Comparison of ENCODE assay signal across 14 cellular contexts in genomic region chr3:60417590-60417989, GRCh38.
"Had no signal": no experiment of that assay in that cellular context is flagged by ENCODE, and none has a peak within 500 bp of the region (broad histone marks: within the 10 kb centered on the region; RNA-seq: fewer than 3 reads in every experiment).

No MANE protein-coding gene starts in this region.

- H3K27ac ChIP-seq: ascending aorta, breast epithelium, gastrocnemius medialis, pancreas, stomach, thoracic aorta, upper lobe of right lung had no signal

- H3K27me3 ChIP-seq: ascending aorta, breast epithelium, gastrocnemius medialis, pancreas, stomach, upper lobe of right lung had no signal

- DNase-seq: activated CD4-positive, alpha-beta T cell treated with anti-CD3 and anti-CD28 coated beads, Interleukin-2, amount 50 U/mL, for 4 hours; activated CD4-positive, CD25-positive, alpha-beta regulatory T cell treated with anti-CD3 and anti-CD28 coated beads, Interleukin-2, amount 50 U/mL, for 72 hours; activated naive CD4-positive, alpha-beta T cell treated with anti-CD3 and anti-CD28 coated beads, Interleukin-2, amount 10 ng/mL, durations not matched to agents 7 days and 5 days; gastrocnemius medialis; left colon; midbrain; pancreas; stimulated activated CD4-positive, alpha-beta T cell treated with anti-CD3 and anti-CD28 coated beads, Interleukin-12 subunit alpha, Interleukin-12 subunit beta, amount 100 ng/mL, for 4 hours; stimulated activated CD4-positive, alpha-beta T cell treated with anti-CD3 and anti-CD28 coated beads, Interleukin-2, amount 100 ng/mL, for 24 hours; stomach; upper lobe of right lung had no signal

- H3K4me1 ChIP-seq: ascending aorta, breast epithelium, gastrocnemius medialis, stomach, upper lobe of right lung had no signal

- ATAC-seq: gastrocnemius medialis, left colon, pancreas, upper lobe of right lung had no signal
